ENCODE assay signal across 1 cellular context in genomic region chr16:27154573-27155521, GRCh38.
TF ChIP-seq lines count a peak whose summit lies in the region.

No MANE protein-coding gene starts in this region.

TF ChIP-seq in H1, 55 proteins besides CTCF, POLR2A, EP300 and RAD21 (continued from another document):
- TF ChIP-seq SRF (IDR thresholded peaks at IDR 0.05; ENCODE audit: low read depth, low read length), result no peak
- TF ChIP-seq NRF1 (IDR thresholded peaks at IDR 0.05; ENCODE audit: low read depth, low read length), result no peak
- no peak for TF ChIP-seq CBX8 (IDR thresholded peaks at IDR 0.05; ENCODE audit: borderline replicate concordance, low read depth, low read length)
- TF ChIP-seq SIN3A (conservative IDR thresholded peaks at IDR 0.05 in 1 of 2, IDR thresholded peaks at IDR 0.05 in 1 of 2; ENCODE audit: low read depth in 1 of 2, low read length in 2 of 2), result no peak
- no peak for TF ChIP-seq GABPA (IDR thresholded peaks at IDR 0.05; ENCODE audit: borderline replicate concordance, insufficient read depth, low read length)
- no peak for TF ChIP-seq RFX5 (IDR thresholded peaks at IDR 0.05; ENCODE audit: borderline replicate concordance, low read depth, low read length)
- TF ChIP-seq RNF2 (IDR thresholded peaks at IDR 0.05; ENCODE audit: borderline replicate concordance, low read depth, low read length, missing control alignments, poor library complexity, severe bottlenecking), result no peak
- TF ChIP-seq SIX5 (IDR thresholded peaks at IDR 0.05; ENCODE audit: low read depth, low read length), result no peak
- TF ChIP-seq NANOG (IDR thresholded peaks at IDR 0.05; ENCODE audit: insufficient read depth, low read depth, low read length, poor library complexity, severe bottlenecking), result peak; percentile 71
- TF ChIP-seq HDAC2 (IDR thresholded peaks at IDR 0.05; ENCODE audit: borderline replicate concordance in 1 of 2, low read depth in 2 of 2, low read length in 2 of 2), result peak in 1 of 2 experiments; percentile 49; a peak in 1 of 4 replicates
- peak; percentile 92 for TF ChIP-seq KDM1A (IDR thresholded peaks at IDR 0.05; ENCODE audit: borderline replicate concordance, low read length)
- no peak for TF ChIP-seq BCL11A (IDR thresholded peaks at IDR 0.05; ENCODE audit: low read depth in 2 of 2, low read length in 2 of 2)
- 0 out of 2 replicates have a peak, but pooled peaks have one; percentile 27 for TF ChIP-seq YY1 (IDR thresholded peaks at IDR 0.05; ENCODE audit: low read depth, low read length)
- TF ChIP-seq SUZ12 (IDR thresholded peaks at IDR 0.05; ENCODE audit: low read length), result no peak
- no peak for TF ChIP-seq CHD7 (IDR thresholded peaks at IDR 0.05; ENCODE audit: insufficient replicate concordance, low read length)
- TF ChIP-seq EGR1 (IDR thresholded peaks at IDR 0.05; ENCODE audit: borderline replicate concordance, low read depth, low read length), result no peak
- no peak for TF ChIP-seq BRCA1 (IDR thresholded peaks at IDR 0.05; ENCODE audit: low read depth, low read length)
- no peak for TF ChIP-seq FOSL1 (IDR thresholded peaks at IDR 0.05; ENCODE audit: insufficient read depth, low read depth, low read length)
- TF ChIP-seq JUN (IDR thresholded peaks at IDR 0.05; ENCODE audit: low read depth, low read length), result no peak
- no peak for TF ChIP-seq SIRT6 (IDR thresholded peaks at IDR 0.05; ENCODE audit: low read length)
- TF ChIP-seq RXRA (IDR thresholded peaks at IDR 0.05; ENCODE audit: insufficient read depth, low read depth, low read length), result no peak
- no peak for TF ChIP-seq SAP30 (IDR thresholded peaks at IDR 0.05; ENCODE audit: insufficient read depth, insufficient replicate concordance, low read length)
- no peak for TF ChIP-seq ASH2L (IDR thresholded peaks at IDR 0.05; ENCODE audit: low read length)
- TF ChIP-seq CHD2 (IDR thresholded peaks at IDR 0.05; ENCODE audit: low read length), result no peak
- no peak for TF ChIP-seq PHF8 (conservative IDR thresholded peaks at IDR 0.05; ENCODE audit: low read depth, low read length)
- TF ChIP-seq CREB1 (IDR thresholded peaks at IDR 0.05), result peak; percentile 32; the same call in 1 of the 2 replicates
- no peak for TF ChIP-seq SP1 (IDR thresholded peaks at IDR 0.05; ENCODE audit: low read depth, low read length)
- 0 out of 2 replicates have a peak, but pooled peaks have one; percentile 6 for TF ChIP-seq CEBPB (IDR thresholded peaks at IDR 0.05; ENCODE audit: low read depth, low read length)
- no peak for TF ChIP-seq SP2 (IDR thresholded peaks at IDR 0.05; ENCODE audit: low read length)
TF ChIP-seq in H1: peak in this region for 7.
